In genomic region chr22:36073476-36073875, GRCh38 we compare ENCODE assay signal across 15 cellular contexts.
"Had no signal": no experiment of that assay in that cellular context is flagged by ENCODE, and none has a peak within 500 bp of the region (broad histone marks: within the 10 kb centered on the region; RNA-seq: fewer than 3 reads in every experiment).

No MANE protein-coding gene starts in this region.

- H3K27ac ChIP-seq: colonic mucosa, prostate gland, testis, upper lobe of right lung had no signal

- H3K4me1 ChIP-seq: colonic mucosa, prostate gland, testis, upper lobe of right lung had no signal

- DNase-seq: activated CD4-positive, alpha-beta T cell treated with anti-CD3 and anti-CD28 coated beads, Interleukin-2, amount 10 ng/mL, durations not matched to agents 24 days and 14 days; activated CD8-positive, alpha-beta memory T cell treated with anti-CD3 and anti-CD28 coated beads for 24 hours; activated naive CD4-positive, alpha-beta T cell treated with anti-CD3 and anti-CD28 coated beads for 36 hours; caudate nucleus; colonic mucosa; effector CD4-positive, alpha-beta T cell; foreskin melanocyte; islet precursor cell; nephron progenitor cell; stimulated activated CD4-positive, alpha-beta T cell treated with anti-CD3 and anti-CD28 coated beads, Interleukin-2, amount 100 ng/mL, for 48 hours; stimulated activated CD8-positive, alpha-beta memory T cell treated with anti-CD3 and anti-CD28 coated beads, Interleukin-4, amount 100 ng/mL, for 48 hours; T-helper 9 cell; testis; upper lobe of right lung had no signal

- H3K27me3 ChIP-seq: colonic mucosa, testis, upper lobe of right lung had no signal

- H3K9me3 ChIP-seq: colonic mucosa, prostate gland, testis, upper lobe of right lung had no signal

- H3K36me3 ChIP-seq: colonic mucosa, prostate gland, upper lobe of right lung had no signal

- H3K4me3 ChIP-seq: colonic mucosa, prostate gland, testis, upper lobe of right lung had no signal
